16 cellular contexts compared by ENCODE assay signal in genomic region chr14:104583424-104584114, GRCh38. TPM values are rescaled to one million over a fixed set of nuclear protein-coding genes. Genes with fewer than 3 reads are reported as not detected.
DNase-seq lines count a peak whose midpoint lies in the region; ATAC-seq and TF ChIP-seq lines count a peak whose summit lies in the region.
"Had no signal": no experiment of that assay in that cellular context is flagged by ENCODE, and none has a peak within 500 bp of the region (broad histone marks: within the 10 kb centered on the region; RNA-seq: fewer than 3 reads in every experiment).

No MANE protein-coding gene starts in this region.

- intact Hi-C loops in natural killer cell (cut with micrococcal nuclease) = no loop called here

- H3K9me3 Mint-ChIP-seq in natural killer cell treated with Interleukin-12 subunit alpha and Interleukin-12 subunit beta and Interleukin-15 and Interleukin-18, amount 100 ng/mL, for 72 hours = no peaks in the 10 kb centered on the region
- H3K9me3 Mint-ChIP-seq in natural killer cell (no peaks in the 10 kb centered on the region), nephron (no peaks in the 10 kb centered on the region)
- H3K9me3 Mint-ChIP-seq: CD4-positive, alpha-beta memory T cell had no signal

- TF ChIP-seq CTCF in natural killer cell (IDR thresholded peaks at IDR 0.05) = no peak
- TF ChIP-seq CTCF in nephron (IDR thresholded peaks at IDR 0.05; ENCODE audit: unreplicated experiment in 3 of 3) = no peak

- no peaks in the 10 kb centered on the region for H3K4me1 Mint-ChIP-seq in natural killer cell treated with Interleukin-12 subunit alpha and Interleukin-12 subunit beta and Interleukin-15 and Interleukin-18, amount 100 ng/mL, for 72 hours (ENCODE audit: low read depth in 2 of 2)
- H3K4me1 Mint-ChIP-seq in natural killer cell (no peaks in the 10 kb centered on the region), nephron (peaks cover 49% of the 10 kb centered on the region)
- H3K4me1 Mint-ChIP-seq: CD4-positive, alpha-beta memory T cell had no signal

- DNase-seq in DMS 273 (lab: John Stamatoyannopoulos, UW; ENCODE audit: unreplicated experiment) (peak; percentile 56), DMS 273 treated with DMSO at 0.1 percent for 48 hours (lab: John Stamatoyannopoulos, UW) (no peak), natural killer cell (no peak), G401 (ENCODE audit: low spot score) (no peak), NCI-H1436 (lab: John Stamatoyannopoulos, UW) (no peak)
- no peak for DNase-seq in natural killer cell treated with Interleukin-12 subunit alpha and Interleukin-12 subunit beta and Interleukin-15 and Interleukin-18, amount 100 ng/mL, for 72 hours (ENCODE audit: low spot score)
- DNase-seq: CD4-positive, alpha-beta memory T cell; EL; NCI-H1105; NCI-H187 treated with DMSO at 0.1 percent for 48 hours; NCI-H69 had no signal

- no peak overlapping the region for H3K27ac Mint-ChIP-seq in natural killer cell treated with Interleukin-12 subunit alpha and Interleukin-12 subunit beta and Interleukin-15 and Interleukin-18, amount 100 ng/mL, for 72 hours
- H3K27ac Mint-ChIP-seq in natural killer cell (no peak overlapping the region), nephron (peak overlapping the region; percentile 30 to 84 (median 83))
- H3K27ac Mint-ChIP-seq: CD4-positive, alpha-beta memory T cell; IgD-negative memory B cell had no signal

- peak overlapping the region; percentile 6 for H3K4me3 Mint-ChIP-seq in natural killer cell treated with Interleukin-12 subunit alpha and Interleukin-12 subunit beta and Interleukin-15 and Interleukin-18, amount 100 ng/mL, for 72 hours
- H3K4me3 Mint-ChIP-seq in natural killer cell (no peak overlapping the region), nephron (peak overlapping the region in 2 of 3 experiments; percentile 24 to 37)
- H3K4me3 Mint-ChIP-seq: CD4-positive, alpha-beta memory T cell; IgD-negative memory B cell had no signal

- H3K27me3 Mint-ChIP-seq in natural killer cell treated with Interleukin-12 subunit alpha and Interleukin-12 subunit beta and Interleukin-15 and Interleukin-18, amount 100 ng/mL, for 72 hours = no peaks in the 10 kb centered on the region
- H3K27me3 Mint-ChIP-seq in natural killer cell (ENCODE audit: low read depth in 2 of 2) (peaks cover 0 to 2% of the 10 kb centered on the region in 2 donors), nephron (ENCODE audit: low read depth) (peaks cover 5% of the 10 kb centered on the region)

- H3K36me3 Mint-ChIP-seq in natural killer cell treated with Interleukin-12 subunit alpha and Interleukin-12 subunit beta and Interleukin-15 and Interleukin-18, amount 100 ng/mL, for 72 hours = no peaks in the 10 kb centered on the region
- H3K36me3 Mint-ChIP-seq in natural killer cell = no peaks in the 10 kb centered on the region
- H3K36me3 Mint-ChIP-seq in nephron (ENCODE audit: low read depth) = no peaks in the 10 kb centered on the region
- H3K36me3 Mint-ChIP-seq: CD4-positive, alpha-beta memory T cell had no signal

- in situ Hi-C loops in G401 (cut with HindIII; ENCODE audit: low sequenced_read_pairs) = no loop called here

- ATAC-seq in natural killer cell treated with Interleukin-12 subunit alpha and Interleukin-12 subunit beta and Interleukin-15 and Interleukin-18, amount 100 ng/mL, for 72 hours = no peak
- no peak for ATAC-seq in natural killer cell
- ATAC-seq in HG03175 (IDR thresholded peaks at IDR 0.05; ENCODE audit: unreplicated experiment) = no peak

RNA-seq across cellular contexts. Expression of gene C14orf180, which starts 4.0 kb away (rescaled TPM):
- total RNA-seq in natural killer cell treated with Interleukin-12 subunit alpha and Interleukin-12 subunit beta and Interleukin-15 and Interleukin-18, amount 100 ng/mL, for 72 hours = not detected
- total RNA-seq in natural killer cell = not detected
- total RNA-seq in G401 (2014; rRNA removed; shearing (Covaris generic)) = not detected in 2 replicates
- total RNA-seq: CD4-positive, alpha-beta memory T cell; LHCN-M2 had no signal

RNA-seq across cellular contexts. Expression of gene TMEM179, which starts 21.0 kb away (rescaled TPM):
- total RNA-seq in natural killer cell treated with Interleukin-12 subunit alpha and Interleukin-12 subunit beta and Interleukin-15 and Interleukin-18, amount 100 ng/mL, for 72 hours = under 1 TPM; 0.48 to 0.84 TPM
- not detected for total RNA-seq in natural killer cell
- total RNA-seq in G401 (2014; rRNA removed; shearing (Covaris generic)) = not detected in 2 replicates
- total RNA-seq: CD4-positive, alpha-beta memory T cell; HT-29; LHCN-M2 had no signal

Comparison
In these comparisons a context has a peak if more than half of its experiments do, and no peak if none do; other contexts are left out.
1. H3K27ac Mint-ChIP-seq: peak in nephron (3 of 3); none in natural killer cell treated with Interleukin-12 subunit alpha and Interleukin-12 subunit beta and Interleukin-15 and Interleukin-18, amount 100 ng/mL, for 72 hours (0 of 2) and natural killer cell (0 of 2).